1 cellular context compared by ENCODE assay signal in the genomic region with DNA sequence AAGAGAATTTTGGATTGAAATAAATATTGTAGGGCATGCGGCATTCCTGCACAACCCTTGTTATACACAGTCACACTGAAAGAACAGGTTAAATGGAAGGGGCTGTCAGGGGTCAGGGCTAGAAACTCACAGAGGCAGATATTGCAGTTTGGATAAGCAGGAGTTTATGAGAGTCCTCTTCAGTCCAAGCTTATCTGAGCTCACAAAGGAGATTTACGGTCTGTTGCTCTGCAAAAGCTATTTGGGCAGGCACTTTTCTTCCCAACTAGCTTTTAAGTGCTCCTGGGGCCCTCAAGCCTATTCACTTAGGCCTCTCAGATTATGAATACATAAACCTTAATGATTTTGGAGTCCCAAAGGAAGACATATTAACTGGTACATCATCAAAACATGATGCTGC.
TF ChIP-seq lines count a peak whose summit lies in the region.

No MANE protein-coding gene starts in this region.

TF ChIP-seq in SK-N-SH treated with all-trans-retinoic acid at 6 μM for 48 hours, 23 proteins besides CTCF, POLR2A, EP300 and RAD21 (continued from another document):
- TF ChIP-seq, protein P1, sequence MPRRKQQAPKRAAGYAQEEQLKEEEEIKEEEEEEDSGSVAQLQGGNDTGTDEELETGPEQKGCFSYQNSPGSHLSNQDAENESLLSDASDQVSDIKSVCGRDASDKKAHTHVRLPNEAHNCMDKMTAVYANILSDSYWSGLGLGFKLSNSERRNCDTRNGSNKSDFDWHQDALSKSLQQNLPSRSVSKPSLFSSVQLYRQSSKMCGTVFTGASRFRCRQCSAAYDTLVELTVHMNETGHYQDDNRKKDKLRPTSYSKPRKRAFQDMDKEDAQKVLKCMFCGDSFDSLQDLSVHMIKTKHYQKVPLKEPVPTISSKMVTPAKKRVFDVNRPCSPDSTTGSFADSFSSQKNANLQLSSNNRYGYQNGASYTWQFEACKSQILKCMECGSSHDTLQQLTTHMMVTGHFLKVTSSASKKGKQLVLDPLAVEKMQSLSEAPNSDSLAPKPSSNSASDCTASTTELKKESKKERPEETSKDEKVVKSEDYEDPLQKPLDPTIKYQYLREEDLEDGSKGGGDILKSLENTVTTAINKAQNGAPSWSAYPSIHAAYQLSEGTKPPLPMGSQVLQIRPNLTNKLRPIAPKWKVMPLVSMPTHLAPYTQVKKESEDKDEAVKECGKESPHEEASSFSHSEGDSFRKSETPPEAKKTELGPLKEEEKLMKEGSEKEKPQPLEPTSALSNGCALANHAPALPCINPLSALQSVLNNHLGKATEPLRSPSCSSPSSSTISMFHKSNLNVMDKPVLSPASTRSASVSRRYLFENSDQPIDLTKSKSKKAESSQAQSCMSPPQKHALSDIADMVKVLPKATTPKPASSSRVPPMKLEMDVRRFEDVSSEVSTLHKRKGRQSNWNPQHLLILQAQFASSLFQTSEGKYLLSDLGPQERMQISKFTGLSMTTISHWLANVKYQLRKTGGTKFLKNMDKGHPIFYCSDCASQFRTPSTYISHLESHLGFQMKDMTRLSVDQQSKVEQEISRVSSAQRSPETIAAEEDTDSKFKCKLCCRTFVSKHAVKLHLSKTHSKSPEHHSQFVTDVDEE (CRISPR knock-in tag; IDR thresholded peaks at IDR 0.05) = 0 out of 2 replicates have a peak, but pooled peaks have one; percentile 71
